ENCODE assay signal across 7 cellular contexts in genomic region chr11:34724973-34725372, GRCh38.
"Had no signal": no experiment of that assay in that cellular context is flagged by ENCODE, and none has a peak within 500 bp of the region (broad histone marks: within the 10 kb centered on the region; RNA-seq: fewer than 3 reads in every experiment).

No MANE protein-coding gene starts in this region.

- H3K4me2 ChIP-seq: KMS-11 had no signal

- FAIRE-seq: HTR-8/SVneo had no signal

- H3K27ac ChIP-seq: HL-60, KMS-11 had no signal

- H3K4me1 Mint-ChIP-seq: IgD-negative memory B cell had no signal

- H3K4me3 Mint-ChIP-seq: IgD-negative memory B cell had no signal

- DNase-seq: IMR-90, KBM-7, KG1 had no signal

- H3K27ac Mint-ChIP-seq: IgD-negative memory B cell had no signal

- H3K9ac ChIP-seq: KMS-11 had no signal
